In genomic region chr6:29907637-29908340, GRCh38 we compare ENCODE assay signal across 19 cellular contexts. TPM values are rescaled to one million over a fixed set of nuclear protein-coding genes. Genes with fewer than 3 reads are reported as not detected.
A peak's percentile ranks its signal among the peaks of the same experiment; 100 is the strongest.
DNase-seq lines count a peak whose midpoint lies in the region; ATAC-seq, FAIRE-seq and TF ChIP-seq lines count a peak whose summit lies in the region.
"Had no signal": no experiment of that assay in that cellular context is flagged by ENCODE, and none has a peak within 500 bp of the region (broad histone marks: within the 10 kb centered on the region; RNA-seq: fewer than 3 reads in every experiment).

No MANE protein-coding gene starts in this region.

- BruUV-seq in Caco-2 (replicated peaks; lab: Mats Ljungman, UMichigan): no TSS peak

- CTCF ChIA-PET in Caco-2 (lab: Charles Lee): no interaction called here

- peaks cover 11% of the 10 kb centered on the region for H3K4me1 Mint-ChIP-seq in Caco-2 (ENCODE audit: low read depth, unreplicated experiment)

- H2BK120ac ChIP-seq in neuronal stem cell (ENCODE audit: low read depth, low read length) (no peak overlapping the region), trophoblast cell (ENCODE audit: insufficient read depth, low read length, poor library complexity) (no peak overlapping the region)

- no peaks in the 10 kb centered on the region for H3K9me3 ChIP-seq in Caco-2
- no peaks in the 10 kb centered on the region for H3K9me3 ChIP-seq in kidney (ENCODE audit: control insufficient read depth in 1 of 2, low read length in 2 of 2)
- no peaks in the 10 kb centered on the region for H3K9me3 ChIP-seq in neuronal stem cell (replicated peaks in 1 of 2; ENCODE audit: control insufficient read depth in 2 of 2, insufficient read depth in 1 of 2, low read depth in 1 of 2, low read length in 2 of 2)
- no peaks in the 10 kb centered on the region for H3K9me3 ChIP-seq in trophoblast cell (ENCODE audit: insufficient read depth, low read depth, low read length)
- H3K9me3 ChIP-seq: SJCRH30 had no signal

- H3K27ac ChIP-seq in kidney (ENCODE audit: low read depth in 2 of 2, low read length in 2 of 2) (peak overlapping the region; percentile 20 to 48), neuronal stem cell (replicated peaks; ENCODE audit: low read length) (no peak overlapping the region), trophoblast cell (ENCODE audit: low read depth, low read length) (no peak overlapping the region)
- H3K27ac ChIP-seq: RWPE1, SJCRH30 had no signal

- POLR2A ChIA-PET in Caco-2 (lab: Charles Lee): no interaction called here

- H3K9ac ChIP-seq in kidney (ENCODE audit: low read length in 2 of 2) (no peak overlapping the region), neuronal stem cell (ENCODE audit: low read depth, low read length, poor library complexity) (no peak overlapping the region), trophoblast cell (ENCODE audit: low read length) (no peak overlapping the region)

- no peak overlapping the region for H2BK15ac ChIP-seq in neuronal stem cell (ENCODE audit: low read length)

- H3K79me1 ChIP-seq in neuronal stem cell (ENCODE audit: low read depth, low read length): peaks cover 2% of the 10 kb centered on the region
- no peaks in the 10 kb centered on the region for H3K79me1 ChIP-seq in trophoblast cell (ENCODE audit: low read length)

- intact Hi-C loops in Caco-2 (cut with micrococcal nuclease; ENCODE audit: unreplicated experiment) (no loop called here), kidney (cut with DNase I) (no loop called here)

- peaks cover 3% of the 10 kb centered on the region for H3K27me3 Mint-ChIP-seq in Caco-2 (ENCODE audit: insufficient read depth, unreplicated experiment)

- no peak overlapping the region for H3K4me3 Mint-ChIP-seq in Caco-2 (ENCODE audit: unreplicated experiment)
- H3K4me3 Mint-ChIP-seq: H9 had no signal

- no peaks in the 10 kb centered on the region for H3K79me2 ChIP-seq in trophoblast cell (ENCODE audit: control insufficient read depth, insufficient read depth, low read length, poor library complexity)

- H3K27ac Mint-ChIP-seq in Caco-2 (ENCODE audit: unreplicated experiment): peak overlapping the region; percentile 51

- H3K36me3 ChIP-seq in Caco-2 (ENCODE audit: control insufficient read depth, insufficient read depth, low read length) (no peaks in the 10 kb centered on the region; the same call in 1 of the 2 replicates), kidney (ENCODE audit: control insufficient read depth in 1 of 2, insufficient read depth in 2 of 2, low read length in 2 of 2) (no peaks in the 10 kb centered on the region), neuronal stem cell (replicated peaks in 1 of 2; ENCODE audit: control insufficient read depth in 2 of 2, insufficient read depth in 2 of 2, low read length in 2 of 2) (no peaks in the 10 kb centered on the region), trophoblast cell (ENCODE audit: control insufficient read depth in 1 of 2, insufficient read depth in 2 of 2, low read length in 2 of 2) (no peaks in the 10 kb centered on the region)
- H3K36me3 ChIP-seq: SJCRH30 had no signal

- ATAC-seq in GM21619 (IDR thresholded peaks at IDR 0.05; ENCODE audit: unreplicated experiment) (peak; percentile 53), HG03139 (IDR thresholded peaks at IDR 0.05; ENCODE audit: unreplicated experiment) (no peak)

- no peak overlapping the region for H3K14ac ChIP-seq in neuronal stem cell (ENCODE audit: low read length)
- no peak overlapping the region for H3K14ac ChIP-seq in trophoblast cell (ENCODE audit: low read length)

- H2BK12ac ChIP-seq in neuronal stem cell (ENCODE audit: low read length) (no peak overlapping the region), trophoblast cell (ENCODE audit: low read length) (no peak overlapping the region)

- H4K91ac ChIP-seq in neuronal stem cell (ENCODE audit: low read depth, low read length, poor library complexity) (no peak overlapping the region), trophoblast cell (ENCODE audit: low read depth, low read length) (no peak overlapping the region)

- H3K4me2 ChIP-seq in neuronal stem cell (ENCODE audit: insufficient read depth, low read length, poor library complexity, severe bottlenecking) (no peak overlapping the region), trophoblast cell (ENCODE audit: low read length) (no peak overlapping the region)

- H2BK5ac ChIP-seq in neuronal stem cell (ENCODE audit: low read length) (no peak overlapping the region), trophoblast cell (ENCODE audit: low read depth, low read length, poor library complexity) (no peak overlapping the region)

- H4K12ac ChIP-seq in trophoblast cell (ENCODE audit: low read depth, low read length): no peak overlapping the region

- WGBS in neuronal stem cell (ENCODE audit: extremely low coverage in 2 of 2, insufficient read length in 2 of 2, insufficient replicate concordance in 1 of 2), 2 donors: no CpG with 5 or more reads among the region's 6 CpGs
- WGBS in trophoblast cell (ENCODE audit: extremely low coverage, insufficient coverage, insufficient read length): no CpG with 5 or more reads among the region's 6 CpGs

- H3K4me3 ChIP-seq in Caco-2 (ENCODE audit: low read depth, low read length) (no peak overlapping the region), kidney (ENCODE audit: low read length in 2 of 2) (no peak overlapping the region), neuronal stem cell (ENCODE audit: low read length in 2 of 2) (no peak overlapping the region), trophoblast cell (ENCODE audit: low read depth, low read length) (no peak overlapping the region)
- H3K4me3 ChIP-seq: SJCRH30 had no signal

- DNase-seq in Caco-2: peak; percentile 38 to 72
- no peak for DNase-seq in kidney
- no peak for DNase-seq in neuronal stem cell (ENCODE audit: low spot score)
- no peak for DNase-seq in NCI-H526 treated with DMSO at 0.1 percent for 48 hours (lab: John Stamatoyannopoulos, UW)
- DNase-seq in trophoblast cell: no peak
- no peak for DNase-seq in activated CD4-positive, alpha-beta T cell treated with anti-CD3 and anti-CD28 coated beads, Interleukin-2, amount 50 U/mL, for 48 hours
- DNase-seq: C1 segment of cervical spinal cord, Calu3, GF-D8, H9, KBM-7, NCI-H1048, NCI-H345, SJCRH30 had no signal

- H3K27me3 ChIP-seq in Caco-2 (replicated peaks; ENCODE audit: control insufficient read depth, insufficient read depth, low read length): no peaks in the 10 kb centered on the region
- peaks cover 0 to 25% (median 0%) of the 10 kb centered on the region in 3 experiments for H3K27me3 ChIP-seq in neuronal stem cell (ENCODE audit: control insufficient read depth in 3 of 3, insufficient read depth in 3 of 3, low read depth in 1 of 3, low read length in 3 of 3)
- no peaks in the 10 kb centered on the region for H3K27me3 ChIP-seq in trophoblast cell (ENCODE audit: insufficient read depth, low read length)
- H3K27me3 ChIP-seq: SJCRH30 had no signal

- H4K8ac ChIP-seq in neuronal stem cell (ENCODE audit: low read depth, low read length) (no peak overlapping the region), trophoblast cell (ENCODE audit: low read depth, low read length) (no peak overlapping the region)

- H3K18ac ChIP-seq in neuronal stem cell (ENCODE audit: low read length): no peak overlapping the region
- H3K18ac ChIP-seq in trophoblast cell (ENCODE audit: low read length): no peak overlapping the region

- no peak overlapping the region for H2AFZ ChIP-seq in neuronal stem cell (ENCODE audit: low read length)
- H2AFZ ChIP-seq in trophoblast cell (ENCODE audit: insufficient read depth, low read length, poor library complexity): no peak overlapping the region

- H2AK5ac ChIP-seq in neuronal stem cell (ENCODE audit: low read depth, low read length): no peak overlapping the region
- no peak overlapping the region for H2AK5ac ChIP-seq in trophoblast cell (ENCODE audit: low read length)

- TF ChIP-seq CTCF in Caco-2 (IDR thresholded peaks at IDR 0.05; ENCODE audit: insufficient read depth in 1 of 2, low read depth in 1 of 2, low read length in 1 of 2, severe bottlenecking in 1 of 2, unreplicated experiment in 1 of 2) (no peak), kidney (IDR thresholded peaks at IDR 0.05; ENCODE audit: borderline replicate concordance, extremely low read depth, insufficient read depth) (no peak)

- no peaks in the 10 kb centered on the region for H3K36me3 Mint-ChIP-seq in Caco-2 (ENCODE audit: insufficient read depth, unreplicated experiment)

- H3K4me1 ChIP-seq in Caco-2 (peaks cover 26% of the 10 kb centered on the region), kidney (ENCODE audit: control insufficient read depth in 1 of 2, insufficient read depth in 1 of 2, low read depth in 1 of 2, low read length in 2 of 2) (no peaks in the 10 kb centered on the region), neuronal stem cell (ENCODE audit: control insufficient read depth in 2 of 2, insufficient read depth in 1 of 2, low read depth in 1 of 2, low read length in 2 of 2) (no peaks in the 10 kb centered on the region), trophoblast cell (ENCODE audit: control insufficient read depth in 1 of 2, insufficient read depth in 2 of 2, low read length in 2 of 2) (no peaks in the 10 kb centered on the region)
- H3K4me1 ChIP-seq: SJCRH30 had no signal

- H3K23ac ChIP-seq in neuronal stem cell (ENCODE audit: low read depth, low read length, poor library complexity): peak overlapping the region; percentile 87
- H3K23ac ChIP-seq in trophoblast cell (ENCODE audit: low read length): no peak overlapping the region

- no peak for FAIRE-seq in kidney (lab: Jason Lieb, UNC)
- FAIRE-seq: A204.1, HTR-8/SVneo had no signal

- H3K9me3 Mint-ChIP-seq in Caco-2 (ENCODE audit: unreplicated experiment): no peaks in the 10 kb centered on the region
- H3K9me3 Mint-ChIP-seq: H9 had no signal

- no peak overlapping the region for H3K4ac ChIP-seq in neuronal stem cell (ENCODE audit: low read length)
- H3K4ac ChIP-seq in trophoblast cell (ENCODE audit: low read depth, low read length): no peak overlapping the region

RNA-seq across cellular contexts. Expression of gene HLA-A, which starts 34.5 kb away (rescaled TPM):
- total RNA-seq in Caco-2 (2022): 192 and 198 TPM in 2 replicates
- 695 TPM for total RNA-seq in kidney
- 1,143 TPM for polyA plus RNA-seq in kidney (ENCODE audit: insufficient read depth, low read depth, low replicate concordance)
- 143 TPM for polyA plus RNA-seq in neuronal stem cell (2013, experiment 1 of 2)
- polyA plus RNA-seq in neuronal stem cell (2013, experiment 2 of 2): 141 TPM
- 12.3 and 12.5 TPM in 2 replicates for polyA plus RNA-seq in trophoblast cell (2013)

Comparison
In these comparisons a context has a peak if more than half of its experiments do, and no peak if none do; other contexts are left out.
1. DNase-seq: peak in Caco-2 (2 of 2); none in kidney (single experiment), neuronal stem cell (single experiment), NCI-H526 treated with DMSO at 0.1 percent for 48 hours (single experiment), trophoblast cell (0 of 2) and activated CD4-positive, alpha-beta T cell treated with anti-CD3 and anti-CD28 coated beads, Interleukin-2, amount 50 U/mL, for 48 hours (0 of 2).
2. H3K27ac ChIP-seq: peak in kidney (2 of 2); none in neuronal stem cell (single experiment) and trophoblast cell (single experiment).